Comparison of ENCODE assay signal across 1 cellular context in the genomic region with DNA sequence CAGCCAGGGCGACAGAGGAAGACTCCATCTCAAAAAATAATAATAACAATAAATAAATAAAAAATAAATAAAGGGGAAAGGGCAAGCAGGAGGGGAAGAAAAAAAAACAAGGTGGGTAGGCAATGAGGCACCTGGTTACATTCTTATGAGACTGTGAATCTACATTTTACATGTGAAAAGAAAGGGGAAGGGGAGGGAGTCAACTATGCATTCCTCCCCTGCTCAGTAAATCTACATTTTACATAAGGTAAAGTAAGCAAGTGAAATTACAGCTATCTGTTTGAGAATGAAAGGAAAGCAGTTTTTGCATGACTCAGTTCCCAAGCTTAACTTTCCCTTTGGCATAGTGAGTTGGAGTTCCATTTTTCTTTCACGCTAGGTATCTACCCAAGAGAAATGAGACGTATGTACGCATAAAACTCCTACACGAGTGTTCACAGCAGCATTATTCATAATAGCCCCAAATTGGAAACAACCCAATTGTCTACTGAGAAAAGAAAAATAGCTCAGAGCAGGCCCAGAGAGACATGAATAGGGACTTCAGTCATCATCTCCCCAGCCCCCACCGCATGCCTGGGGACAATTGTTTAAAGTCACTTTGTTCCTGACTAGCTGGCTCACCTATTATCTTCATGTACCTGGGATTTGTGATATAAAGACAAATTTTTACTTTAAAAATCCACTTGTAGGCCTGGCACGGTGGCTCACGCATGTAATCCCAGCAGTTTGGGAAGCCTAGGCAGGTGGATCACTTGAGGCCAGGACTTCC.
TF ChIP-seq lines count a peak whose summit lies in the region.

No MANE protein-coding gene starts in this region.

TF ChIP-seq in A549, 52 proteins besides CTCF, POLR2A, EP300 and RAD21 (continued from another document):
- no peak for TF ChIP-seq NR3C1 (IDR thresholded peaks at IDR 0.05)
- TF ChIP-seq KDM5A (IDR thresholded peaks at IDR 0.05) = no peak
- no peak for TF ChIP-seq CBX8 (IDR thresholded peaks at IDR 0.05)
- TF ChIP-seq, protein P1, sequence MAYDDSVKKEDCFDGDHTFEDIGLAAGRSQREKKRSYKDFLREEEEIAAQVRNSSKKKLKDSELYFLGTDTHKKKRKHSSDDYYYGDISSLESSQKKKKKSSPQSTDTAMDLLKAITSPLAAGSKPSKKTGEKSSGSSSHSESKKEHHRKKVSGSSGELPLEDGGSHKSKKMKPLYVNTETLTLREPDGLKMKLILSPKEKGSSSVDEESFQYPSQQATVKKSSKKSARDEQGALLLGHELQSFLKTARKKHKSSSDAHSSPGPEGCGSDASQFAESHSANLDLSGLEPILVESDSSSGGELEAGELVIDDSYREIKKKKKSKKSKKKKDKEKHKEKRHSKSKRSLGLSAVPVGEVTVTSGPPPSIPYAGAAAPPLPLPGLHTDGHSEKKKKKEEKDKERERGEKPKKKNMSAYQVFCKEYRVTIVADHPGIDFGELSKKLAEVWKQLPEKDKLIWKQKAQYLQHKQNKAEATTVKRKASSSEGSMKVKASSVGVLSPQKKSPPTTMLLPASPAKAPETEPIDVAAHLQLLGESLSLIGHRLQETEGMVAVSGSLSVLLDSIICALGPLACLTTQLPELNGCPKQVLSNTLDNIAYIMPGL (CRISPR knock-in tag; IDR thresholded peaks at IDR 0.05; ENCODE audit: borderline replicate concordance) = no peak
- no peak for TF ChIP-seq SREBF2 (IDR thresholded peaks at IDR 0.05)
- TF ChIP-seq RFX5 (IDR thresholded peaks at IDR 0.05) = no peak
- no peak for TF ChIP-seq HOXA7 (CRISPR knock-in tag; IDR thresholded peaks at IDR 0.05)
- TF ChIP-seq TFCP2L1 (CRISPR knock-in tag; IDR thresholded peaks at IDR 0.05) = no peak
- TF ChIP-seq RCOR1 (IDR thresholded peaks at IDR 0.05; ENCODE audit: low read depth, low read length) = no peak
- TF ChIP-seq HDAC2 (IDR thresholded peaks at IDR 0.05) = no peak
- no peak for TF ChIP-seq EHF (CRISPR knock-in tag; IDR thresholded peaks at IDR 0.05)
- no peak for TF ChIP-seq NFE2L2 (conservative IDR thresholded peaks at IDR 0.05; ENCODE audit: low read length)
- TF ChIP-seq ESRRA (IDR thresholded peaks at IDR 0.05; ENCODE audit: borderline replicate concordance, low read length) = no peak
- TF ChIP-seq, protein P2, sequence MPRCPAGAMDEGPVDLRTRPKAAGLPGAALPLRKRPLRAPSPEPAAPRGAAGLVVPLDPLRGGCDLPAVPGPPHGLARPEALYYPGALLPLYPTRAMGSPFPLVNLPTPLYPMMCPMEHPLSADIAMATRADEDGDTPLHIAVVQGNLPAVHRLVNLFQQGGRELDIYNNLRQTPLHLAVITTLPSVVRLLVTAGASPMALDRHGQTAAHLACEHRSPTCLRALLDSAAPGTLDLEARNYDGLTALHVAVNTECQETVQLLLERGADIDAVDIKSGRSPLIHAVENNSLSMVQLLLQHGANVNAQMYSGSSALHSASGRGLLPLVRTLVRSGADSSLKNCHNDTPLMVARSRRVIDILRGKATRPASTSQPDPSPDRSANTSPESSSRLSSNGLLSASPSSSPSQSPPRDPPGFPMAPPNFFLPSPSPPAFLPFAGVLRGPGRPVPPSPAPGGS (IDR thresholded peaks at IDR 0.05) = no peak
- no peak for TF ChIP-seq FOXS1 (CRISPR knock-in tag; IDR thresholded peaks at IDR 0.05)
